In genomic region chr4:95048296-95048695, GRCh38 we compare ENCODE assay signal across 22 cellular contexts.
"Had no signal": no experiment of that assay in that cellular context is flagged by ENCODE, and none has a peak within 500 bp of the region (broad histone marks: within the 10 kb centered on the region; RNA-seq: fewer than 3 reads in every experiment).

No MANE protein-coding gene starts in this region.

- H3K9me3 Mint-ChIP-seq: naive thymus-derived CD8-positive, alpha-beta T cell; nephron progenitor cell; stimulated activated naive CD8-positive, alpha-beta T cell treated with anti-CD3 and anti-CD28 coated beads, Interleukin-15, amount 100 ng/mL, for 72 hours had no signal

- H3K27ac ChIP-seq: esophagus squamous epithelium, lower lobe of right lung, parathyroid adenoma, right lobe of liver, suprapubic skin, transverse colon, upper lobe of right lung, uterus had no signal

- H3K27me3 Mint-ChIP-seq: effector memory CD8-positive, alpha-beta T cell; progenitor cell of endocrine pancreas; stimulated activated naive CD8-positive, alpha-beta T cell treated with anti-CD3 and anti-CD28 coated beads, Interleukin-15, amount 100 ng/mL, for 72 hours had no signal

- H3K9ac ChIP-seq: parathyroid adenoma had no signal

- DNase-seq: cortex of kidney; effector memory CD8-positive, alpha-beta T cell; erythroblast; esophagus squamous epithelium; left ventricle myocardium superior; lower lobe of right lung; naive thymus-derived CD8-positive, alpha-beta T cell; nephron progenitor cell; right lobe of liver; small intestine; stimulated activated CD4-positive, alpha-beta T cell treated with anti-CD3 and anti-CD28 coated beads, Interleukin-12 subunit alpha, Interleukin-12 subunit beta, amount 100 ng/mL, for 4 hours; stimulated activated CD4-positive, alpha-beta T cell treated with anti-CD3 and anti-CD28 coated beads, Interleukin-1b, Interleukin-23, amount 100 ng/mL, for 48 hours; stimulated activated CD4-positive, alpha-beta T cell treated with anti-CD3 and anti-CD28 coated beads, Interleukin-4, amount 100 ng/mL, for 1 hour; stimulated activated CD8-positive, alpha-beta memory T cell treated with anti-CD3 and anti-CD28 coated beads, Interleukin-4, amount 100 ng/mL, for 48 hours; stimulated activated naive CD4-positive, alpha-beta T cell; stimulated activated naive CD8-positive, alpha-beta T cell treated with anti-CD3 and anti-CD28 coated beads, Interleukin-15, amount 100 ng/mL, for 72 hours; transverse colon; upper lobe of right lung; uterus had no signal

- H3K4me1 Mint-ChIP-seq: naive thymus-derived CD8-positive, alpha-beta T cell; stimulated activated naive CD8-positive, alpha-beta T cell treated with anti-CD3 and anti-CD28 coated beads, Interleukin-15, amount 100 ng/mL, for 72 hours had no signal

- H3K79me2 ChIP-seq: parathyroid adenoma had no signal

- H2AFZ ChIP-seq: parathyroid adenoma had no signal

- H3K4me1 ChIP-seq: esophagus squamous epithelium, parathyroid adenoma, right lobe of liver, suprapubic skin, transverse colon, upper lobe of right lung, uterus had no signal

- H3K27ac Mint-ChIP-seq: effector memory CD8-positive, alpha-beta T cell; nephron progenitor cell; progenitor cell of endocrine pancreas; stimulated activated naive CD8-positive, alpha-beta T cell treated with anti-CD3 and anti-CD28 coated beads, Interleukin-15, amount 100 ng/mL, for 72 hours had no signal

- H3K9me3 ChIP-seq: esophagus squamous epithelium, lower lobe of right lung, right lobe of liver, suprapubic skin, transverse colon, upper lobe of right lung, uterus had no signal

- H3K36me3 ChIP-seq: esophagus squamous epithelium, lower lobe of right lung, right lobe of liver, suprapubic skin, transverse colon, upper lobe of right lung, uterus had no signal

- H3K4me3 ChIP-seq: esophagus squamous epithelium, lower lobe of right lung, right lobe of liver, suprapubic skin, transverse colon, upper lobe of right lung, uterus had no signal

- H3K27me3 ChIP-seq: esophagus squamous epithelium, right lobe of liver, suprapubic skin, transverse colon, upper lobe of right lung, uterus had no signal

- H3K36me3 Mint-ChIP-seq: naive thymus-derived CD8-positive, alpha-beta T cell had no signal

- ATAC-seq: effector memory CD8-positive, alpha-beta T cell; left ventricle myocardium superior; lower lobe of right lung; naive thymus-derived CD8-positive, alpha-beta T cell; right lobe of liver; stimulated activated naive CD8-positive, alpha-beta T cell treated with anti-CD3 and anti-CD28 coated beads, Interleukin-15, amount 100 ng/mL, for 72 hours; upper lobe of right lung had no signal

- H3K4me3 Mint-ChIP-seq: effector memory CD8-positive, alpha-beta T cell; naive thymus-derived CD8-positive, alpha-beta T cell; nephron progenitor cell; stimulated activated naive CD8-positive, alpha-beta T cell treated with anti-CD3 and anti-CD28 coated beads, Interleukin-15, amount 100 ng/mL, for 72 hours had no signal
